ENCODE assay signal across 9 cellular contexts in genomic region chr11:3055881-3056280, GRCh38. TPM values are rescaled to one million over a fixed set of nuclear protein-coding genes. Genes with fewer than 3 reads are reported as not detected.
DNase-seq lines count a peak whose midpoint lies in the region; ATAC-seq lines count a peak whose summit lies in the region.
"Had no signal": no experiment of that assay in that cellular context is flagged by ENCODE, and none has a peak within 500 bp of the region (broad histone marks: within the 10 kb centered on the region; RNA-seq: fewer than 3 reads in every experiment).

No MANE protein-coding gene starts in this region.

- intact Hi-C loops in naive thymus-derived CD4-positive, alpha-beta T cell (cut with micrococcal nuclease) = loop anchor here (2.0 to 5.0 kb wide), 4 partner anchors 19 to 1749 kb away; partner anchors contain the start of genes KCNQ1 (in 1 of the 2), TOLLIP (in 1 of the 2) and TRPM5 (in 1 of the 2)

- H3K4me2 ChIP-seq in BLaER1 treated with 17β-estradiol and CSF1 and Interleukin-3, amounts not matched to agents 10 nM and 100 nM = peak overlapping the region; percentile 81 to 98 (median 94)
- H3K4me2 ChIP-seq in Karpas-422 (ENCODE audit: low read depth, low read length, poor library complexity, severe bottlenecking) = peak overlapping the region; percentile 92

- H3K4me3 ChIP-seq in BLaER1 treated with 17β-estradiol and CSF1 and Interleukin-3, amounts not matched to agents 10 nM and 100 nM = peak overlapping the region; percentile 85 to 100 (median 96)
- peak overlapping the region; percentile 100 for H3K4me3 ChIP-seq in Karpas-422 (ENCODE audit: low read length)
- peak overlapping the region; percentile 85 for H3K4me3 ChIP-seq in naive thymus-derived CD4-positive, alpha-beta T cell (ENCODE audit: low read length)

- CTCF ChIA-PET in naive thymus-derived CD4-positive, alpha-beta T cell (lab: Charles Lee) = interaction anchor here (1.2 kb wide), 1 partner anchor 10 kb away, joined by 3 read pairs; no protein-coding TSS in a partner anchor

- peak overlapping the region; percentile 87 to 97 (median 92); a peak in 21 of 22 replicates for H3K9ac ChIP-seq in BLaER1 treated with 17β-estradiol and CSF1 and Interleukin-3, amounts not matched to agents 10 nM and 100 nM
- peak overlapping the region; percentile 100 for H3K9ac ChIP-seq in Karpas-422 (ENCODE audit: low read length)

- H3K79me2 ChIP-seq in Karpas-422 (ENCODE audit: low read length) = peaks cover 55% of the 10 kb centered on the region

- H3K27me3 ChIP-seq in BLaER1 treated with 17β-estradiol and CSF1 and Interleukin-3, amounts not matched to agents 10 nM and 100 nM = no peaks in the 10 kb centered on the region
- no peaks in the 10 kb centered on the region for H3K27me3 ChIP-seq in Karpas-422 (ENCODE audit: low read length)
- no peaks in the 10 kb centered on the region for H3K27me3 ChIP-seq in naive thymus-derived CD4-positive, alpha-beta T cell (ENCODE audit: control insufficient read depth in 2 of 2, insufficient read depth in 2 of 2, low read length in 2 of 2)

- peaks cover 13 to 25% (median 16%) of the 10 kb centered on the region in 11 experiments; a peak in 15 of 22 replicates for H3K36me3 ChIP-seq in BLaER1 treated with 17β-estradiol and CSF1 and Interleukin-3, amounts not matched to agents 10 nM and 100 nM
- H3K36me3 ChIP-seq in Karpas-422 (ENCODE audit: insufficient read depth, low read length) = no peaks in the 10 kb centered on the region
- peaks cover 0 to 22% (median 0%) of the 10 kb centered on the region in 3 experiments for H3K36me3 ChIP-seq in naive thymus-derived CD4-positive, alpha-beta T cell (ENCODE audit: control insufficient read depth in 2 of 3, insufficient read depth in 3 of 3, low read length in 3 of 3)

- peak; percentile 39 for DNase-seq in Karpas-422
- DNase-seq in central memory CD8-positive, alpha-beta T cell (ENCODE audit: low spot score in 2 of 2) = no peak
- no peak for DNase-seq in naive thymus-derived CD4-positive, alpha-beta T cell
- no peak for DNase-seq in NCI-H1105 treated with DMSO at 0.1 percent for 48 hours (lab: John Stamatoyannopoulos, UW)
- DNase-seq in cerebellar nuclear complex (lab: John Stamatoyannopoulos, UW) = no peak
- DNase-seq: SIG-M5 had no signal

- H3K9me2 ChIP-seq in Karpas-422 (replicated peaks; ENCODE audit: insufficient read depth, low read length) = no peaks in the 10 kb centered on the region

- peak overlapping the region; percentile 79 for H3K27ac Mint-ChIP-seq in central memory CD8-positive, alpha-beta T cell (ENCODE audit: low read depth)
- peak overlapping the region in 5 of 9 donors; percentile 73 to 86 (median 83) for H3K27ac Mint-ChIP-seq in naive thymus-derived CD4-positive, alpha-beta T cell

- H3K4me1 ChIP-seq in BLaER1 treated with 17β-estradiol and CSF1 and Interleukin-3, amounts not matched to agents 10 nM and 100 nM = peaks cover 58 to 72% (median 62%) of the 10 kb centered on the region in 10 experiments
- peaks cover 58% of the 10 kb centered on the region for H3K4me1 ChIP-seq in Karpas-422 (ENCODE audit: low read length)
- peaks cover 14 to 18% of the 10 kb centered on the region in 2 donors for H3K4me1 ChIP-seq in naive thymus-derived CD4-positive, alpha-beta T cell (ENCODE audit: control insufficient read depth in 2 of 2, insufficient read depth in 2 of 2, low read length in 2 of 2)

- ATAC-seq in central memory CD8-positive, alpha-beta T cell (replicated peaks; ENCODE audit: extremely low read depth, poor library complexity, severe bottlenecking) = no peak
- ATAC-seq in naive thymus-derived CD4-positive, alpha-beta T cell = no peak
- ATAC-seq in GM18907 (IDR thresholded peaks at IDR 0.05; ENCODE audit: unreplicated experiment) (no peak), GM19455 (IDR thresholded peaks at IDR 0.05; ENCODE audit: unreplicated experiment) (no peak)

- peak overlapping the region; percentile 89 for H3K4me3 Mint-ChIP-seq in central memory CD8-positive, alpha-beta T cell
- H3K4me3 Mint-ChIP-seq in naive thymus-derived CD4-positive, alpha-beta T cell = peak overlapping the region; percentile 74 to 95 (median 88)

- H3K27ac ChIP-seq in BLaER1 treated with 17β-estradiol and CSF1 and Interleukin-3, amounts not matched to agents 10 nM and 100 nM = peak overlapping the region; percentile 87 to 97 (median 93); a peak in 20 of 22 replicates
- H3K27ac ChIP-seq in Karpas-422 (ENCODE audit: low read length) = peak overlapping the region; percentile 84
- H3K27ac ChIP-seq in naive thymus-derived CD4-positive, alpha-beta T cell (ENCODE audit: low read depth, low read length) = peak overlapping the region; percentile 91

- POLR2A ChIA-PET in naive thymus-derived CD4-positive, alpha-beta T cell (lab: Charles Lee) = interaction anchor here (0.6 to 1.2 kb wide), 3 partner anchors 9 to 33 kb away, joined by 3 read pairs; no protein-coding TSS in a partner anchor

- peaks cover 45% of the 10 kb centered on the region for H3K4me1 Mint-ChIP-seq in central memory CD8-positive, alpha-beta T cell
- H3K4me1 Mint-ChIP-seq in naive thymus-derived CD4-positive, alpha-beta T cell = peaks cover 31 to 54% (median 50%) of the 10 kb centered on the region in 7 donors

- H2AFZ ChIP-seq in Karpas-422 (ENCODE audit: low read length) = no peak overlapping the region

- H3K9me3 Mint-ChIP-seq in central memory CD8-positive, alpha-beta T cell = no peaks in the 10 kb centered on the region
- H3K9me3 Mint-ChIP-seq in naive thymus-derived CD4-positive, alpha-beta T cell = no peaks in the 10 kb centered on the region

- H3K9me3 ChIP-seq in BLaER1 treated with 17β-estradiol and CSF1 and Interleukin-3, amounts not matched to agents 10 nM and 100 nM (replicated peaks in 1 of 11) = no peaks in the 10 kb centered on the region
- H3K9me3 ChIP-seq in Karpas-422 (ENCODE audit: low read length) = no peaks in the 10 kb centered on the region
- H3K9me3 ChIP-seq in naive thymus-derived CD4-positive, alpha-beta T cell (ENCODE audit: control insufficient read depth in 2 of 3, low read length in 3 of 3) = no peaks in the 10 kb centered on the region

- peaks cover 36 to 61% (median 54%) of the 10 kb centered on the region in 11 experiments for H4K20me1 ChIP-seq in BLaER1 treated with 17β-estradiol and CSF1 and Interleukin-3, amounts not matched to agents 10 nM and 100 nM
- H4K20me1 ChIP-seq in Karpas-422 (ENCODE audit: insufficient read depth, low read depth, low read length) = peaks cover 13% of the 10 kb centered on the region

- no peaks in the 10 kb centered on the region for H3K27me3 Mint-ChIP-seq in central memory CD8-positive, alpha-beta T cell
- H3K27me3 Mint-ChIP-seq in naive thymus-derived CD4-positive, alpha-beta T cell = no peaks in the 10 kb centered on the region

- H3K36me3 Mint-ChIP-seq in central memory CD8-positive, alpha-beta T cell (ENCODE audit: insufficient read depth) = peaks cover 5% of the 10 kb centered on the region
- peaks cover 0 to 9% (median 6%) of the 10 kb centered on the region in 5 donors for H3K36me3 Mint-ChIP-seq in naive thymus-derived CD4-positive, alpha-beta T cell

RNA-seq across cellular contexts. Expression of gene CARS1, which starts 1.3 kb away (rescaled TPM):
- 55.8 and 80.6 TPM in 2 replicates for total RNA-seq in Karpas-422 (2014; rRNA removed; shearing (Covaris generic); ENCODE audit: low replicate concordance)
- total RNA-seq in naive thymus-derived CD4-positive, alpha-beta T cell = 10 to 100 TPM; 27.8 to 70.4 (median 53.7) TPM
- 10 to 100 TPM; 23.9 to 30.8 TPM for polyA plus RNA-seq in naive thymus-derived CD4-positive, alpha-beta T cell
